Comparison of ENCODE assay signal across 8 cellular contexts in genomic region chr19:2328401-2329161, GRCh38. TPM values are rescaled to one million over a fixed set of nuclear protein-coding genes. Genes with fewer than 3 reads are reported as not detected.
DNase-seq lines count a peak whose midpoint lies in the region; FAIRE-seq and TF ChIP-seq lines count a peak whose summit lies in the region.

Gene LSM7 (minus strand): TSS chr19:2328586. CDS start chr19:2328566, 20 bp downstream.
A gene with protein sequence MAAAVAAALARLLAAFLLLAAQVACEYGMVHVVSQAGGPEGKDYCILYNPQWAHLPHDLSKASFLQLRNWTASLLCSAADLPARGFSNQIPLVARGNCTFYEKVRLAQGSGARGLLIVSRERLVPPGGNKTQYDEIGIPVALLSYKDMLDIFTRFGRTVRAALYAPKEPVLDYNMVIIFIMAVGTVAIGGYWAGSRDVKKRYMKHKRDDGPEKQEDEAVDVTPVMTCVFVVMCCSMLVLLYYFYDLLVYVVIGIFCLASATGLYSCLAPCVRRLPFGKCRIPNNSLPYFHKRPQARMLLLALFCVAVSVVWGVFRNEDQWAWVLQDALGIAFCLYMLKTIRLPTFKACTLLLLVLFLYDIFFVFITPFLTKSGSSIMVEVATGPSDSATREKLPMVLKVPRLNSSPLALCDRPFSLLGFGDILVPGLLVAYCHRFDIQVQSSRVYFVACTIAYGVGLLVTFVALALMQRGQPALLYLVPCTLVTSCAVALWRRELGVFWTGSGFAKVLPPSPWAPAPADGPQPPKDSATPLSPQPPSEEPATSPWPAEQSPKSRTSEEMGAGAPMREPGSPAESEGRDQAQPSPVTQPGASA (plus strand): TSS chr19:2328684. CDS start chr19:2328710, 26 bp downstream.

- H3K9me3 ChIP-seq in H1 (ENCODE audit: insufficient read depth in 2 of 2, low read depth in 1 of 2, low read length in 1 of 2) = no peaks in the 10 kb centered on the region

- H3K4me3 ChIP-seq in H1 (ENCODE audit: extremely low read depth in 1 of 4, insufficient read depth in 2 of 4, low read depth in 3 of 4, low read length in 4 of 4) = peak within 1 kb of the TSS; percentile 85 to 98 (median 91)
- peak within 1 kb of the TSS; percentile 99 for H3K4me3 ChIP-seq in mesendoderm (ENCODE audit: low read length)

- no peak for TF ChIP-seq CTCF in H1 (IDR thresholded peaks at IDR 0.05; ENCODE audit: control extremely low read depth in 1 of 3, insufficient read depth in 1 of 3, low read depth in 1 of 3, low read length in 3 of 3)

- peaks cover 0 to 33% (median 15%) of the 10 kb centered on the region in 4 experiments; a peak in 6 of 7 replicates for H3K4me1 ChIP-seq in H1 (replicated peaks in 1 of 4; ENCODE audit: control insufficient read depth in 3 of 4, insufficient read depth in 4 of 4, low read length in 3 of 4)
- peaks cover 2% of the 10 kb centered on the region for H3K4me1 ChIP-seq in mesendoderm (ENCODE audit: control insufficient read depth, low read depth, low read length)

- no peak within 1 kb of the TSS for H2BK15ac ChIP-seq in H1 (ENCODE audit: low read length)
- no peak within 1 kb of the TSS for H2BK15ac ChIP-seq in mesendoderm (replicated peaks; ENCODE audit: low read depth)

- peak within 1 kb of the TSS; percentile 65; the same call in 1 of the 2 replicates for H2AK5ac ChIP-seq in H1 (ENCODE audit: low read depth, low read length)
- no peak within 1 kb of the TSS for H2AK5ac ChIP-seq in mesendoderm (ENCODE audit: low read length)

- H3K27me3 ChIP-seq in H1 (replicated peaks in 1 of 4; ENCODE audit: control insufficient read depth in 3 of 4, extremely low read depth in 1 of 4, insufficient read depth in 3 of 4, low read length in 3 of 4) (no peaks in the 10 kb centered on the region), mesendoderm (ENCODE audit: insufficient read depth, low read length, poor library complexity) (no peaks in the 10 kb centered on the region)

- 0 out of 2 replicates have a peak within 1 kb of the TSS, but pooled peaks have one; percentile 7 for H2AFZ ChIP-seq in H1 (ENCODE audit: low read length)

- H2BK120ac ChIP-seq in H1 (replicated peaks; ENCODE audit: low read depth, low read length) = no peak within 1 kb of the TSS
- H2BK120ac ChIP-seq in mesendoderm (ENCODE audit: low read depth, low read length) = no peak within 1 kb of the TSS

- POLR2A ChIA-PET in H1 (lab: Charles Lee; ENCODE audit: partially characterized antibody) = interaction anchor here (0.8 to 3.0 kb wide), 14 partner anchors 9 to 99 kb away, joined by 3 to 11 read pairs (median 4); partner anchors contain the start of gene AMH

- H3K23ac ChIP-seq in H1 (ENCODE audit: insufficient read length) (no peak within 1 kb of the TSS), mesendoderm (ENCODE audit: low read length) (peak within 1 kb of the TSS; percentile 99)

- whole genome bisulfite sequencing in H1 (ENCODE audit: extremely low coverage in 1 of 2, insufficient coverage in 1 of 2, insufficient read length in 1 of 2, insufficient replicate concordance in 2 of 2, low coverage in 1 of 2, low lambda C conversion rate in 2 of 2, missing lambda C conversion rate in 1 of 2), 2 experiments = 2% methylated on average over 74 of the region's 89 CpGs; no CpG with 5 or more reads in 1 of the 2 experiments
- WGBS in mesendoderm (ENCODE audit: extremely low coverage, insufficient coverage, low lambda C conversion rate) = no CpG with 5 or more reads among the region's 89 CpGs

- CTCF ChIA-PET in H1 (lab: Charles Lee; ENCODE audit: partially characterized antibody) = interaction anchor here (0.6 to 4.2 kb wide), 6 partner anchors 9 to 334 kb away, joined by 3 to 25 read pairs (median 4); no protein-coding TSS in a partner anchor

- DNase-seq in Ammon's horn (ENCODE audit: low spot score) (peak; percentile 89), GM19240 (ENCODE audit: insufficient read length, low spot score) (peak; percentile 97), HS-27A (ENCODE audit: low read depth) (peak; percentile 45), NOMO-1 treated with dmso at 0.1 percent for 144 hours (lab: John Stamatoyannopoulos, UW; ENCODE audit: unreplicated experiment) (peak; percentile 90), H1 (ENCODE audit: low read depth in 1 of 2, low spot score in 2 of 2) (peak in 1 of 2 experiments; percentile 90), mesendoderm (peak; percentile 90)
- peak; percentile 86 to 89 (median 88) for DNase-seq in activated CD8-positive, alpha-beta memory T cell treated with anti-CD3 and anti-CD28 coated beads for 48 hours (ENCODE audit: low read depth in 2 of 3, low spot score in 2 of 3)
- DNase-seq in stimulated activated CD8-positive, alpha-beta memory T cell treated with anti-CD3 and anti-CD28 coated beads, Interleukin-12 subunit alpha, Interleukin-12 subunit beta, amount 100 ng/mL, for 24 hours (ENCODE audit: extremely low read depth) = peak; percentile 76

- H3K79me1 ChIP-seq in H1 (ENCODE audit: low read depth, low read length) (peaks cover 20% of the 10 kb centered on the region), mesendoderm (ENCODE audit: low read length) (peaks cover 29% of the 10 kb centered on the region)

- H3K56ac ChIP-seq in H1 (replicated peaks; ENCODE audit: insufficient read length, low read depth, low read length) (peak within 1 kb of the TSS; percentile 73), mesendoderm (ENCODE audit: low read length) (peak within 1 kb of the TSS; percentile 99)

- H3K4me2 ChIP-seq in H1 (ENCODE audit: insufficient read depth in 1 of 2, low read depth in 2 of 2, low read length in 2 of 2) (peak within 1 kb of the TSS; percentile 86 to 95), mesendoderm (ENCODE audit: low read length) (peak within 1 kb of the TSS; percentile 77)

- H3K27ac ChIP-seq in H1 (ENCODE audit: low read depth, low read length) = peak within 1 kb of the TSS; percentile 55
- peak within 1 kb of the TSS; percentile 60 for H3K27ac ChIP-seq in mesendoderm (ENCODE audit: low read depth, low read length)

- H2BK5ac ChIP-seq in H1 (ENCODE audit: low read depth, low read length) (peak within 1 kb of the TSS; percentile 83), mesendoderm (ENCODE audit: low read length) (no peak within 1 kb of the TSS)

- H3K23me2 ChIP-seq in H1 (ENCODE audit: low read depth, low read length) = peaks cover 11% of the 10 kb centered on the region; the same call in 1 of the 2 replicates

- no peak for TF ChIP-seq RAD21 in H1 (IDR thresholded peaks at IDR 0.05 in 1 of 2, conservative IDR thresholded peaks at IDR 0.05 in 1 of 2; ENCODE audit: low read depth in 2 of 2, low read length in 2 of 2)

- H4K8ac ChIP-seq in H1 (ENCODE audit: extremely low read depth, insufficient read depth, low read length) (peak within 1 kb of the TSS; percentile 88), mesendoderm (ENCODE audit: low read depth, low read length) (no peak within 1 kb of the TSS)

- peaks cover 1 to 16% of the 10 kb centered on the region in 2 experiments for H4K20me1 ChIP-seq in H1 (replicated peaks in 1 of 2; ENCODE audit: control insufficient read depth in 1 of 2, insufficient read depth in 2 of 2, low read length in 2 of 2)

- H2BK12ac ChIP-seq in H1 (ENCODE audit: low read depth, low read length) = no peak within 1 kb of the TSS; the same call in 1 of the 2 replicates

- FAIRE-seq in H1 (lab: Jason Lieb, UNC) = no peak

- H3K79me2 ChIP-seq in H1 (ENCODE audit: control insufficient read depth in 1 of 2, insufficient read depth in 2 of 2, low read length in 2 of 2) (peaks cover 5 to 55% of the 10 kb centered on the region in 2 experiments; a peak in 3 of 4 replicates), mesendoderm (ENCODE audit: control insufficient read depth, insufficient read depth, low read length) (peaks cover 54% of the 10 kb centered on the region)

- H3K18ac ChIP-seq in H1 (ENCODE audit: extremely low read depth, low read length) = peak within 1 kb of the TSS; percentile 96
- H3K18ac ChIP-seq in mesendoderm (ENCODE audit: low read length) = peak within 1 kb of the TSS; percentile 63

- H4K5ac ChIP-seq in H1 (ENCODE audit: insufficient read length, low read depth, low read length) = peak within 1 kb of the TSS; percentile 89
- H4K5ac ChIP-seq in mesendoderm (ENCODE audit: low read length) = no peak within 1 kb of the TSS

- TF ChIP-seq POLR2A in H1 (IDR thresholded peaks at IDR 0.05; ENCODE audit: control extremely low read depth in 1 of 2, low read depth in 2 of 2, low read length in 2 of 2) = peak in 1 of 2 experiments; percentile 79; a peak in 2 of 3 replicates

- peak within 1 kb of the TSS; percentile 88 for H4K91ac ChIP-seq in H1 (replicated peaks; ENCODE audit: insufficient read length, low read length)

- H3K9ac ChIP-seq in H1 (replicated peaks in 1 of 4; ENCODE audit: extremely low read depth in 1 of 4, low read depth in 3 of 4, low read length in 3 of 4) (peak within 1 kb of the TSS; percentile 72 to 93 (median 80)), mesendoderm (ENCODE audit: low read length) (peak within 1 kb of the TSS; percentile 98)

- TF ChIP-seq EP300 in H1 (IDR thresholded peaks at IDR 0.05; ENCODE audit: borderline replicate concordance in 1 of 2, low read depth in 2 of 2, low read length in 2 of 2) = no peak

- H3K14ac ChIP-seq in H1 (ENCODE audit: insufficient read length) = no peak within 1 kb of the TSS

- H3K4ac ChIP-seq in H1 (replicated peaks; ENCODE audit: insufficient read length, low read depth, low read length) (no peak within 1 kb of the TSS), mesendoderm (ENCODE audit: low read depth, low read length) (peak within 1 kb of the TSS; percentile 81)

- no peak within 1 kb of the TSS for H2BK20ac ChIP-seq in H1 (ENCODE audit: low read length)

- peaks cover 0 to 10% (median 6%) of the 10 kb centered on the region in 4 experiments; a peak in 6 of 8 replicates for H3K36me3 ChIP-seq in H1 (ENCODE audit: control insufficient read depth in 2 of 4, insufficient read depth in 4 of 4, low read length in 3 of 4)
- H3K36me3 ChIP-seq in mesendoderm (ENCODE audit: control insufficient read depth, insufficient read depth, low read length) = peaks cover 2% of the 10 kb centered on the region

RNA-seq across cellular contexts. Expression of gene LSM7, which starts in this region (rescaled TPM):
- 228 and 238 TPM in 2 replicates for total RNA-seq in H1 (2021; fragmentation: NEBNext Ultra II Directional; extraction: Animal tissue kit (Norgen Biotek cat#: 25700))
- polyA plus RNA-seq in H1 (2011; rRNA removed) = 1,335 and 1,623 TPM in 2 replicates
- 1,271 TPM for polyA plus RNA-seq in H1 (2011; cell fraction: cytosol; rRNA removed)
- 377 TPM for polyA plus RNA-seq in H1 (2011; cell fraction: nucleus; rRNA removed)
- 395 to 466 TPM (median 428 TPM) in 4 replicates for polyA plus RNA-seq in H1 (2012, experiment 1 of 2)
- 735 TPM for polyA plus RNA-seq in H1 (2012, experiment 2 of 2)
- polyA plus RNA-seq in H1 (2013, experiment 1 of 2) = 408 TPM
- polyA plus RNA-seq in H1 (2013, experiment 2 of 2) = 417 TPM
- polyA minus RNA-seq in H1 (2011; rRNA and poly(A)+ RNA removed) = 20.1 and 23.2 TPM in 2 replicates
- 67.1 TPM for polyA minus RNA-seq in H1 (2011; cell fraction: cytosol; rRNA and poly(A)+ RNA removed)
- polyA minus RNA-seq in H1 (2011; cell fraction: nucleus; rRNA and poly(A)+ RNA removed) = 79.0 TPM
- 355 TPM for polyA plus RNA-seq in mesendoderm (2013, experiment 1 of 2)
- 354 TPM for polyA plus RNA-seq in mesendoderm (2013, experiment 2 of 2)

RNA-seq across cellular contexts. Expression of the second gene that starts in this region (rescaled TPM):
- total RNA-seq in H1 (2021; fragmentation: NEBNext Ultra II Directional; extraction: Animal tissue kit (Norgen Biotek cat#: 25700)) = 52.6 and 55.7 TPM in 2 replicates
- polyA plus RNA-seq in H1 (2011; rRNA removed) = 34.8 and 83.1 TPM in 2 replicates
- 61.8 TPM for polyA plus RNA-seq in H1 (2011; cell fraction: cytosol; rRNA removed)
- polyA plus RNA-seq in H1 (2011; cell fraction: nucleus; rRNA removed) = 378 TPM
- 36.1 to 78.9 TPM (median 69.1 TPM) in 4 replicates for polyA plus RNA-seq in H1 (2012, experiment 1 of 2)
- polyA plus RNA-seq in H1 (2012, experiment 2 of 2) = 44.7 TPM
- 40.7 TPM for polyA plus RNA-seq in H1 (2013, experiment 1 of 2)
- polyA plus RNA-seq in H1 (2013, experiment 2 of 2) = 37.4 TPM
- 16.2 and 16.8 TPM in 2 replicates for polyA minus RNA-seq in H1 (2011; rRNA and poly(A)+ RNA removed)
- polyA minus RNA-seq in H1 (2011; cell fraction: cytosol; rRNA and poly(A)+ RNA removed) = 33.4 TPM
- polyA minus RNA-seq in H1 (2011; cell fraction: nucleus; rRNA and poly(A)+ RNA removed) = 47.4 TPM
- polyA plus RNA-seq in mesendoderm (2013, experiment 1 of 2) = 19.8 TPM
- 19.1 TPM for polyA plus RNA-seq in mesendoderm (2013, experiment 2 of 2)
